1 cellular context compared by ENCODE assay signal in genomic region chr6:25975909-25976560, GRCh38.
TF ChIP-seq lines count a peak whose summit lies in the region.

No MANE protein-coding gene starts in this region.

TF ChIP-seq in K562, 482 proteins besides CTCF, POLR2A, EP300 and RAD21:
- peak; percentile 25; the same call in 1 of the 2 replicates for TF ChIP-seq C11orf30 (IDR thresholded peaks at IDR 0.05; ENCODE audit: low read depth)
- no peak for TF ChIP-seq ZBTB12 (CRISPR knock-in tag; IDR thresholded peaks at IDR 0.05)
- no peak for TF ChIP-seq RBM22 (IDR thresholded peaks at IDR 0.05; ENCODE audit: low read depth, low read length, poor library complexity, severe bottlenecking)
TF ChIP-seq in K562: peak in this region for 1.
